8 cellular contexts compared by ENCODE assay signal in genomic region chr17:48618366-48618896, GRCh38. TPM values are rescaled to one million over a fixed set of nuclear protein-coding genes. Genes with fewer than 3 reads are reported as not detected.
DNase-seq lines count a peak whose midpoint lies in the region; ATAC-seq lines count a peak whose summit lies in the region.

No MANE protein-coding gene starts in this region.

- no peak for ATAC-seq in GM21390 (IDR thresholded peaks at IDR 0.05; ENCODE audit: unreplicated experiment)

- no peak overlapping the region for H2BK15ac ChIP-seq in mesenchymal stem cell (ENCODE audit: low read depth, poor library complexity, severe bottlenecking)

- H3K4me1 ChIP-seq in mesenchymal stem cell (ENCODE audit: control insufficient read depth, insufficient read depth, low read depth, low read length), result peaks cover 19% of the 10 kb centered on the region

- WGBS in mesenchymal stem cell, result 2% methylated on average over 19 of the region's 20 CpGs

- peak overlapping the region; percentile 82 for H2BK120ac ChIP-seq in mesenchymal stem cell (ENCODE audit: low read depth, low read length)

- DNase-seq in Ammon's horn (ENCODE audit: low spot score) (peak; percentile 86), HCEC 1CT (peak; percentile 81), NOMO-1 (lab: John Stamatoyannopoulos, UW; ENCODE audit: unreplicated experiment in 2 of 2) (peak; percentile 51 to 68), mesenchymal stem cell (peak; percentile 94)
- DNase-seq in activated CD8-positive, alpha-beta memory T cell treated with anti-CD3 and anti-CD28 coated beads for 24 hours, result peak; percentile 93
- peak; percentile 78 for DNase-seq in effector CD8-positive, alpha-beta T cell (lab: John Stamatoyannopoulos, UW)
- DNase-seq in stimulated activated CD8-positive, alpha-beta memory T cell treated with anti-CD3 and anti-CD28 coated beads, Interleukin-12 subunit alpha, Interleukin-12 subunit beta, amount 100 ng/mL, for 4 hours (ENCODE audit: low read depth), result peak; percentile 59

- no peak overlapping the region for H3K27ac ChIP-seq in mesenchymal stem cell (ENCODE audit: low read length, poor library complexity, severe bottlenecking)

- peak overlapping the region; percentile 79 for H3K9ac ChIP-seq in mesenchymal stem cell (ENCODE audit: low read length)

- H3K4ac ChIP-seq in mesenchymal stem cell (ENCODE audit: low read depth in 1 of 2, low read length in 2 of 2), result peak overlapping the region; percentile 92 to 97

- no peak overlapping the region for H3K23ac ChIP-seq in mesenchymal stem cell (ENCODE audit: low read length in 2 of 2)

- no peak overlapping the region for H2AFZ ChIP-seq in mesenchymal stem cell (ENCODE audit: low read depth, low read length)

- H2BK5ac ChIP-seq in mesenchymal stem cell (ENCODE audit: low read depth, low read length, poor library complexity, severe bottlenecking), result no peak overlapping the region

- no peaks in the 10 kb centered on the region for H3K79me1 ChIP-seq in mesenchymal stem cell (replicated peaks; ENCODE audit: low read length, poor library complexity, severe bottlenecking)

- no peaks in the 10 kb centered on the region for H3K9me3 ChIP-seq in mesenchymal stem cell (ENCODE audit: control insufficient read depth, low read length)

- H3K36me3 ChIP-seq in mesenchymal stem cell (ENCODE audit: control insufficient read depth in 1 of 2, insufficient read depth in 2 of 2, low read depth in 1 of 2, low read length in 2 of 2), result no peaks in the 10 kb centered on the region

- peak overlapping the region; percentile 95 for H4K91ac ChIP-seq in mesenchymal stem cell (ENCODE audit: low read length)

- peak overlapping the region in 1 of 2 experiments; percentile 35 for H3K14ac ChIP-seq in mesenchymal stem cell (ENCODE audit: low read length in 2 of 2)

- H3K4me3 ChIP-seq in mesenchymal stem cell (ENCODE audit: insufficient read depth in 1 of 2, low read depth in 1 of 2, low read length in 2 of 2), result peak overlapping the region in 1 of 2 experiments; percentile 78

- H3K4me2 ChIP-seq in mesenchymal stem cell (ENCODE audit: low read length, poor library complexity, severe bottlenecking), result peak overlapping the region; percentile 71

- peak overlapping the region; percentile 87 to 99 for H2BK12ac ChIP-seq in mesenchymal stem cell (ENCODE audit: low read length in 2 of 2)

- H3K27me3 ChIP-seq in mesenchymal stem cell (ENCODE audit: control insufficient read depth in 1 of 2, insufficient read depth in 1 of 2, low read length in 2 of 2), result peaks cover 84 to 85% of the 10 kb centered on the region in 2 experiments

- H3K18ac ChIP-seq in mesenchymal stem cell (ENCODE audit: low read depth in 1 of 2, low read length in 2 of 2), result peak overlapping the region; percentile 87 to 99

- no peak overlapping the region for H2AK5ac ChIP-seq in mesenchymal stem cell (ENCODE audit: low read length, severe bottlenecking)

- H4K8ac ChIP-seq in mesenchymal stem cell (ENCODE audit: low read length), result no peak overlapping the region

RNA-seq across cellular contexts. Expression of gene HOXB8, which starts 3.3 kb away (rescaled TPM):
- polyA plus RNA-seq in mesenchymal stem cell (2013, experiment 1 of 2), result 53.4 TPM
- polyA plus RNA-seq in mesenchymal stem cell (2013, experiment 2 of 2), result 50.0 TPM

RNA-seq across cellular contexts. Expression of gene HOXB7, which starts 7.6 kb away (rescaled TPM):
- polyA plus RNA-seq in mesenchymal stem cell (2013, experiment 1 of 2), result 108 TPM
- 115 TPM for polyA plus RNA-seq in mesenchymal stem cell (2013, experiment 2 of 2)

RNA-seq across cellular contexts. Expression of gene HOXB9, which starts 7.7 kb away (rescaled TPM):
- 47.3 TPM for polyA plus RNA-seq in mesenchymal stem cell (2013, experiment 1 of 2)
- 47.4 TPM for polyA plus RNA-seq in mesenchymal stem cell (2013, experiment 2 of 2)

RNA-seq across cellular contexts. Expression of gene HOXB6, which starts 13.6 kb away (rescaled TPM):
- 37.1 TPM for polyA plus RNA-seq in mesenchymal stem cell (2013, experiment 1 of 2)
- polyA plus RNA-seq in mesenchymal stem cell (2013, experiment 2 of 2), result 35.9 TPM

RNA-seq across cellular contexts. Expression of gene HOXB5, which starts 24.9 kb away (rescaled TPM):
- 15.0 TPM for polyA plus RNA-seq in mesenchymal stem cell (2013, experiment 1 of 2)
- 14.1 TPM for polyA plus RNA-seq in mesenchymal stem cell (2013, experiment 2 of 2)
